ENCODE assay signal across 8 cellular contexts in genomic region chr3:17195856-17196604, GRCh38.
A peak's percentile ranks its signal among the peaks of the same experiment; 100 is the strongest.
DNase-seq lines count a peak whose midpoint lies in the region; ATAC-seq, FAIRE-seq and TF ChIP-seq lines count a peak whose summit lies in the region.

No MANE protein-coding gene starts in this region.

- H2AFZ ChIP-seq in smooth muscle cell (ENCODE audit: low read depth) = no peak overlapping the region

- no peaks in the 10 kb centered on the region for H4K20me1 ChIP-seq in smooth muscle cell (ENCODE audit: low read depth)

- no peak overlapping the region for H3K27ac ChIP-seq in smooth muscle cell (ENCODE audit: low read depth)

- H3K36me3 ChIP-seq in bronchial epithelial cell (ENCODE audit: control insufficient read depth, insufficient read depth, low read length) (no peaks in the 10 kb centered on the region), smooth muscle cell (ENCODE audit: low read depth) (no peaks in the 10 kb centered on the region)

- no peaks in the 10 kb centered on the region for H3F3A ChIP-seq in smooth muscle cell (ENCODE audit: low read depth)

- ATAC-seq in GM21367 (IDR thresholded peaks at IDR 0.05; ENCODE audit: unreplicated experiment) = peak; percentile 85
- peak; percentile 79 for ATAC-seq in HG03469 (IDR thresholded peaks at IDR 0.05; ENCODE audit: unreplicated experiment)

- 26% methylated on average over 5 of the region's 5 CpGs for WGBS in smooth muscle cell (ENCODE audit: low lambda C conversion rate)

- H3K9ac ChIP-seq in smooth muscle cell (ENCODE audit: low read depth) = no peak overlapping the region

- TF ChIP-seq CTCF in bronchial epithelial cell (IDR thresholded peaks at IDR 0.05; ENCODE audit: insufficient read depth, low read length, severe bottlenecking) (no peak), smooth muscle cell (IDR thresholded peaks at IDR 0.05; ENCODE audit: borderline replicate concordance, insufficient read depth, poor library complexity, severe bottlenecking) (no peak)

- H3K4me2 ChIP-seq in smooth muscle cell = peak overlapping the region; percentile 36

- no peak for FAIRE-seq in bronchial epithelial cell (lab: Jason Lieb, UNC)

- H3K9me3 ChIP-seq in smooth muscle cell (replicated peaks; ENCODE audit: low read depth) = no peaks in the 10 kb centered on the region

- no peaks in the 10 kb centered on the region for H3K27me3 ChIP-seq in bronchial epithelial cell (ENCODE audit: control insufficient read depth, insufficient read depth, low read length)
- no peaks in the 10 kb centered on the region for H3K27me3 ChIP-seq in smooth muscle cell (ENCODE audit: low read depth)

- DNase-seq in GM03348 (ENCODE audit: low spot score) = peak; percentile 20
- peak; percentile 7 for DNase-seq in bronchial epithelial cell (ENCODE audit: low read depth)
- no peak for DNase-seq in smooth muscle cell (lab: John Stamatoyannopoulos, UW; ENCODE audit: unreplicated experiment)
- no peak for DNase-seq in activated naive CD4-positive, alpha-beta T cell (lab: John Stamatoyannopoulos, UW)
- no peak for DNase-seq in T-helper 9 cell
- no peak for DNase-seq in NCI-H1930 (lab: John Stamatoyannopoulos, UW)

- H3K4me3 ChIP-seq in bronchial epithelial cell (ENCODE audit: low read depth, low read length) (no peak overlapping the region), smooth muscle cell (no peak overlapping the region)

- peaks cover 13% of the 10 kb centered on the region for H3K4me1 ChIP-seq in smooth muscle cell (ENCODE audit: low read depth)

- no peaks in the 10 kb centered on the region for H3K79me2 ChIP-seq in smooth muscle cell (ENCODE audit: low read depth)

Comparison
In these comparisons a context has a peak if more than half of its experiments do, and no peak if none do; other contexts are left out.
1. DNase-seq: peak in GM03348 (single experiment) and bronchial epithelial cell (single experiment); none in smooth muscle cell (single experiment), activated naive CD4-positive, alpha-beta T cell (0 of 4), T-helper 9 cell (single experiment) and NCI-H1930 (0 of 2).